ENCODE assay signal across 23 cellular contexts in the genomic region with DNA sequence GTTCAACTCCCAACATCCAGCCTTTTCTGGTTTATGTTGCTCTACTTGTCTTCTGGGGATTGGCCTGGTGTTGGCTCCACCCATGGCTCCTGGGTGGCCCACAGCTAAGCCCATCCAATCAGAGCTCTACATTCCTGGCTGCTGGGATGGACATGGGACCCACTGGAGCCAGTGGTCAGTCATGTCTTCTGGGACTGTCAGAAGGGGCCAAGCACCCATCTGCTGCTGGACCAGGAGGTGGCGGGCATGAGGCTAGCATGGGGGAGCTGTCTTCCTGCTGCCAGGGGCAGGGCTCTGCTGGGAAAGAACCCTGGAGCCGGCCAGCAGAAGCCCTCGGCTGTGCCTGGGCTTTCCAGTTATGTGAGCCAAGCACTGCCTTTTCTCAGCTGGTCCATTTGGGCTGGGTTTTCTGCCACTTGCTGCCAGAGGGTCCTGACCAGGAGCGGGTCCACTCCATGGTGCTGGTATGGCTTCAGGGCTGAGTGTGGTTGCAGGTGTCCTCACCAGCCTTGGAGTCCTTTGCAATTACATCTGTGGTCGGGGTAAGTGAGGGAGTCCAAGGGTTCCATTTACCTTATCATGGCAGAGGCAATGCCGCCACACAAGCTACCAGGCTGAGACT. TPM values are rescaled to one million over a fixed set of nuclear protein-coding genes. Genes with fewer than 3 reads are reported as not detected.
"Had no signal": no experiment of that assay in that cellular context is flagged by ENCODE, and none has a peak within 500 bp of the region (broad histone marks: within the 10 kb centered on the region; RNA-seq: fewer than 3 reads in every experiment).

No MANE protein-coding gene starts in this region.

- H3K4me3 ChIP-seq: body of pancreas, dorsolateral prefrontal cortex, smooth muscle cell, thoracic aorta, upper lobe of right lung had no signal

- H3K9me3 ChIP-seq: upper lobe of right lung had no signal

- H3K36me3 ChIP-seq: thoracic aorta, upper lobe of right lung had no signal

- H3K4me1 Mint-ChIP-seq: activated CD4-positive, alpha-beta T cell treated with anti-CD3 and anti-CD28 coated beads, Interleukin-2, amount 10 ng/mL, durations not matched to agents 24 days and 14 days; activated naive CD8-positive, alpha-beta T cell treated with anti-CD3 and anti-CD28 coated beads, Interleukin-2, amount 10 ng/mL, durations not matched to agents 7 days and 5 days; immature natural killer cell had no signal

- H3K27me3 ChIP-seq: body of pancreas, dorsolateral prefrontal cortex, upper lobe of right lung had no signal

- H3K4me3 Mint-ChIP-seq: activated CD4-positive, alpha-beta T cell treated with anti-CD3 and anti-CD28 coated beads, Interleukin-2, amount 10 ng/mL, durations not matched to agents 24 days and 14 days; activated CD8-positive, alpha-beta T cell treated with anti-CD3 and anti-CD28 coated beads for 36 hours; activated naive CD8-positive, alpha-beta T cell treated with anti-CD3 and anti-CD28 coated beads, Interleukin-2, amount 10 ng/mL, durations not matched to agents 7 days and 5 days; activated T-cell treated with anti-CD3 and anti-CD28 coated beads, Interleukin-2, amount 50 U/mL, for 24 hours; immature natural killer cell; stimulated activated naive B cell treated with anti-CD40 and anti-IgM and Interleukin-4, amounts not matched to agents 10 μg/mL and 1 μg/mL and 100 μg/mL, for 72 hours had no signal

- H3K4me1 ChIP-seq: body of pancreas, upper lobe of right lung had no signal

- H3K27ac ChIP-seq: body of pancreas, dorsolateral prefrontal cortex, thoracic aorta, upper lobe of right lung had no signal

- H3K4me2 ChIP-seq: smooth muscle cell had no signal

- H3K9me3 Mint-ChIP-seq: activated CD4-positive, alpha-beta T cell treated with anti-CD3 and anti-CD28 coated beads, Interleukin-2, amount 10 ng/mL, durations not matched to agents 24 days and 14 days; activated T-helper 2 cell treated with anti-CD3 and anti-CD28 coated beads, Interferon-gamma antibody, Interleukin-2, Interleukin-4, amounts not matched to agents 10 μg/mL and 5 μg/mL and 100 μg/mL, durations not matched to agents 14 hours and 24 hours and 36 hours had no signal

- ATAC-seq: activated CD8-positive, alpha-beta T cell treated with anti-CD3 and anti-CD28 coated beads for 36 hours; body of pancreas; left colon; right cardiac atrium; stimulated activated naive B cell treated with anti-CD40 and anti-IgM and Interleukin-4, amounts not matched to agents 10 μg/mL and 1 μg/mL and 100 μg/mL, for 72 hours; upper lobe of right lung had no signal

- DNase-seq: activated CD4-positive, alpha-beta T cell treated with anti-CD3 and anti-CD28 coated beads, Interleukin-2, amount 10 ng/mL, durations not matched to agents 24 days and 14 days; activated CD8-positive, alpha-beta T cell treated with anti-CD3 and anti-CD28 coated beads for 36 hours; activated naive CD4-positive, alpha-beta T cell treated with Interleukin-2 at 50 U/mL for 16 hours; activated naive CD8-positive, alpha-beta T cell treated with anti-CD3 and anti-CD28 coated beads, Interleukin-2, amount 10 ng/mL, durations not matched to agents 7 days and 5 days; activated T-cell treated with anti-CD3 and anti-CD28 coated beads, Interleukin-2, amount 50 U/mL, for 24 hours; amygdala; body of pancreas; caudate nucleus; foreskin melanocyte; left colon; midbrain; occipital lobe; stimulated activated naive B cell treated with anti-CD40 and anti-IgM and Interleukin-4, amounts not matched to agents 10 μg/mL and 1 μg/mL and 100 μg/mL, for 72 hours; T1000; upper lobe of right lung had no signal

- H3K27ac Mint-ChIP-seq: activated CD4-positive, alpha-beta T cell treated with anti-CD3 and anti-CD28 coated beads, Interleukin-2, amount 10 ng/mL, durations not matched to agents 24 days and 14 days; activated CD8-positive, alpha-beta T cell treated with anti-CD3 and anti-CD28 coated beads for 36 hours; activated naive CD8-positive, alpha-beta T cell treated with anti-CD3 and anti-CD28 coated beads, Interleukin-2, amount 10 ng/mL, durations not matched to agents 7 days and 5 days; activated T-cell treated with anti-CD3 and anti-CD28 coated beads, Interleukin-2, amount 50 U/mL, for 24 hours; activated T-helper 2 cell treated with anti-CD3 and anti-CD28 coated beads, Interferon-gamma antibody, Interleukin-2, Interleukin-4, amounts not matched to agents 10 μg/mL and 5 μg/mL and 100 μg/mL, durations not matched to agents 14 hours and 24 hours and 36 hours; immature natural killer cell; progenitor cell of endocrine pancreas; stimulated activated naive B cell treated with anti-CD40 and anti-IgM and Interleukin-4, amounts not matched to agents 10 μg/mL and 1 μg/mL and 100 μg/mL, for 72 hours had no signal

- H3K36me3 Mint-ChIP-seq: activated naive CD8-positive, alpha-beta T cell treated with anti-CD3 and anti-CD28 coated beads, Interleukin-2, amount 10 ng/mL, durations not matched to agents 7 days and 5 days; immature natural killer cell had no signal

RNA-seq across cellular contexts. Expression of gene ZNF469, which starts 17.4 kb away (rescaled TPM):
- polyA plus RNA-seq: neural cell had no signal
